Comparison of ENCODE assay signal across 13 cellular contexts in genomic region chr20:2626853-2627541, GRCh38. TPM values are rescaled to one million over a fixed set of nuclear protein-coding genes. Genes with fewer than 3 reads are reported as not detected.
DNase-seq lines count a peak whose midpoint lies in the region; ATAC-seq, FAIRE-seq and TF ChIP-seq lines count a peak whose summit lies in the region.
"Had no signal": no experiment of that assay in that cellular context is flagged by ENCODE, and none has a peak within 500 bp of the region (broad histone marks: within the 10 kb centered on the region; RNA-seq: fewer than 3 reads in every experiment).

No MANE protein-coding gene starts in this region.

- H3K9me1 ChIP-seq in endothelial cell of umbilical vein (replicated peaks; ENCODE audit: control insufficient read depth, extremely low read depth, insufficient read depth, low read length): no peaks in the 10 kb centered on the region

- no peak overlapping the region for H4K12ac ChIP-seq in trophoblast cell (ENCODE audit: low read depth, low read length)

- H3K4me1 ChIP-seq in GM23338 (ENCODE audit: insufficient read depth) (no peaks in the 10 kb centered on the region), PC-9 (replicated peaks; ENCODE audit: insufficient read depth) (peaks cover 7% of the 10 kb centered on the region), endothelial cell of umbilical vein (ENCODE audit: control insufficient read depth, extremely low read depth, insufficient read depth, low read length) (no peaks in the 10 kb centered on the region), trophoblast cell (ENCODE audit: control insufficient read depth in 1 of 2, insufficient read depth in 2 of 2, low read length in 2 of 2) (no peaks in the 10 kb centered on the region), left ventricle myocardium inferior (no peaks in the 10 kb centered on the region)

- H2BK12ac ChIP-seq in trophoblast cell (ENCODE audit: low read length): no peak overlapping the region

- BruUV-seq in PC-9 (replicated peaks; lab: Mats Ljungman, UMichigan): no TSS peak
- BruUV-seq in endothelial cell of umbilical vein (replicated peaks; lab: Mats Ljungman, UMichigan): no TSS peak

- dilution Hi-C loops in endothelial cell of umbilical vein (cut with MboI; ENCODE audit: extremely low pct_ligation_motif_present, low sequenced_read_pairs): no loop called here

- no peaks in the 10 kb centered on the region for H3K4me1 Mint-ChIP-seq in GM23338
- H3K4me1 Mint-ChIP-seq: naive thymus-derived CD4-positive, alpha-beta T cell; stimulated activated naive CD8-positive, alpha-beta T cell treated with anti-CD3 and anti-CD28 coated beads, Interleukin-15, amount 100 ng/mL, for 72 hours had no signal

- H3K9me3 Mint-ChIP-seq in GM23338: peaks cover 3% of the 10 kb centered on the region; the same call in 2 of the 3 replicates

- H3K9ac ChIP-seq in endothelial cell of umbilical vein (replicated peaks; ENCODE audit: extremely low read depth, insufficient read depth, low read length) (no peak overlapping the region), trophoblast cell (ENCODE audit: low read length) (no peak overlapping the region)

- no peaks in the 10 kb centered on the region for H3K79me1 ChIP-seq in trophoblast cell (ENCODE audit: low read length)

- H2BK120ac ChIP-seq in trophoblast cell (ENCODE audit: insufficient read depth, low read length, poor library complexity): no peak overlapping the region

- H3K4me3 ChIP-seq in GM23338: no peak overlapping the region
- no peak overlapping the region for H3K4me3 ChIP-seq in PC-9
- no peak overlapping the region for H3K4me3 ChIP-seq in endothelial cell of umbilical vein (replicated peaks in 1 of 3; ENCODE audit: insufficient read depth in 1 of 3, low read depth in 1 of 3, low read length in 3 of 3)
- no peak overlapping the region for H3K4me3 ChIP-seq in trophoblast cell (ENCODE audit: low read depth, low read length)
- no peak overlapping the region for H3K4me3 ChIP-seq in left ventricle myocardium inferior

- intact Hi-C loops in PC-9 (cut with micrococcal nuclease; ENCODE audit: unreplicated experiment) (no loop called here), endothelial cell of umbilical vein (cut with micrococcal nuclease) (no loop called here), left ventricle myocardium inferior (cut with micrococcal nuclease) (no loop called here)

- no peak overlapping the region for H3K23ac ChIP-seq in trophoblast cell (ENCODE audit: low read length)

- peaks cover 26% of the 10 kb centered on the region for H3K9me3 ChIP-seq in PC-9 (ENCODE audit: insufficient read depth, low read depth)
- no peaks in the 10 kb centered on the region for H3K9me3 ChIP-seq in endothelial cell of umbilical vein (replicated peaks; ENCODE audit: control insufficient read depth, insufficient read depth, low read length)
- H3K9me3 ChIP-seq in trophoblast cell (ENCODE audit: insufficient read depth, low read depth, low read length): peaks cover 8% of the 10 kb centered on the region
- peaks cover 33% of the 10 kb centered on the region for H3K9me3 ChIP-seq in left ventricle myocardium inferior (replicated peaks)

- POLR2A ChIA-PET in PC-9 (lab: Charles Lee; ENCODE audit: unreplicated experiment) (interaction anchor here (0.6 kb wide), 1 partner anchor 947 kb away, joined by 3 read pairs; no protein-coding TSS in a partner anchor), endothelial cell of umbilical vein (lab: Charles Lee) (no interaction called here)

- no peaks in the 10 kb centered on the region for H3K36me3 Mint-ChIP-seq in GM23338 (ENCODE audit: low read depth)

- H3K9me2 ChIP-seq in GM23338 (ENCODE audit: insufficient read depth) (no peaks in the 10 kb centered on the region), PC-9 (ENCODE audit: insufficient read depth) (no peaks in the 10 kb centered on the region)

- ATAC-seq in GM23338 (no peak), HG02885 (IDR thresholded peaks at IDR 0.05; ENCODE audit: poor library complexity, unreplicated experiment) (no peak)
- ATAC-seq in activated CD4-positive, CD25-positive, alpha-beta regulatory T cell treated with anti-CD3 and anti-CD28 coated beads, Interleukin-2, amount 50 U/mL, for 24 hours: no peak
- ATAC-seq: activated T-cell treated with anti-CD3 and anti-CD28 coated beads, Interleukin-2, amount 50 U/mL, for 72 hours; naive thymus-derived CD4-positive, alpha-beta T cell; stimulated activated naive CD8-positive, alpha-beta T cell treated with anti-CD3 and anti-CD28 coated beads, Interleukin-15, amount 100 ng/mL, for 72 hours had no signal

- H4K20me1 ChIP-seq in GM23338 (replicated peaks; ENCODE audit: insufficient read depth): no peaks in the 10 kb centered on the region
- H4K20me1 ChIP-seq in PC-9 (ENCODE audit: insufficient read depth): no peaks in the 10 kb centered on the region
- H4K20me1 ChIP-seq in endothelial cell of umbilical vein (replicated peaks; ENCODE audit: control insufficient read depth, extremely low read depth, insufficient read depth, low read length): no peaks in the 10 kb centered on the region

- H3K18ac ChIP-seq in trophoblast cell (ENCODE audit: low read length): no peak overlapping the region

- H3F3A ChIP-seq in GM23338 (replicated peaks; ENCODE audit: low read depth) (no peaks in the 10 kb centered on the region), PC-9 (ENCODE audit: insufficient read depth, low read depth) (peaks cover 18% of the 10 kb centered on the region; the same call in 1 of the 2 replicates)

- DNase-seq in GM23338 (ENCODE audit: low spot score) (peak; percentile 22), PC-9 (peak; percentile 76 to 85), endothelial cell of umbilical vein (ENCODE audit: low read depth, low spot score) (peak; percentile 14), trophoblast cell (peak; percentile 54 to 68), left ventricle myocardium inferior (no peak)
- no peak for DNase-seq in activated effector memory CD4-positive, alpha-beta T cell treated with anti-CD3 and anti-CD28 coated beads, Interleukin-2, amount 50 U/mL, for 16 hours
- DNase-seq: activated T-cell treated with anti-CD3 and anti-CD28 coated beads, Interleukin-2, amount 50 U/mL, for 72 hours; central memory CD4-positive, alpha-beta T cell; naive thymus-derived CD4-positive, alpha-beta T cell; stimulated activated naive CD8-positive, alpha-beta T cell treated with anti-CD3 and anti-CD28 coated beads, Interleukin-15, amount 100 ng/mL, for 72 hours had no signal

- H3K27ac Mint-ChIP-seq in GM23338: no peak overlapping the region
- H3K27ac Mint-ChIP-seq: activated T-cell treated with anti-CD3 and anti-CD28 coated beads, Interleukin-2, amount 50 U/mL, for 72 hours; naive thymus-derived CD4-positive, alpha-beta T cell; stimulated activated naive CD8-positive, alpha-beta T cell treated with anti-CD3 and anti-CD28 coated beads, Interleukin-15, amount 100 ng/mL, for 72 hours had no signal

- no peak for TF ChIP-seq CTCF in GM23338 (conservative IDR thresholded peaks at IDR 0.05; ENCODE audit: low read depth in 2 of 2)
- no peak for TF ChIP-seq CTCF in PC-9 (conservative IDR thresholded peaks at IDR 0.05)
- TF ChIP-seq CTCF in endothelial cell of umbilical vein (IDR thresholded peaks at IDR 0.05; ENCODE audit: extremely low read depth in 1 of 2, insufficient read depth in 1 of 2, low read depth in 1 of 2, low read length in 2 of 2): no peak
- no peak for TF ChIP-seq CTCF in left ventricle myocardium inferior (IDR thresholded peaks at IDR 0.05; ENCODE audit: borderline replicate concordance)

- TF ChIP-seq POLR2A in endothelial cell of umbilical vein (IDR thresholded peaks at IDR 0.05; ENCODE audit: low read depth, low read length): no peak

- H3K4me2 ChIP-seq in GM23338 (no peak overlapping the region), PC-9 (peak overlapping the region; percentile 43), endothelial cell of umbilical vein (ENCODE audit: insufficient read depth, low read length) (no peak overlapping the region), trophoblast cell (ENCODE audit: low read length) (no peak overlapping the region)

- no CpG with 5 or more reads among the region's 9 CpGs for WGBS in trophoblast cell (ENCODE audit: extremely low coverage, insufficient coverage, insufficient read length)

- H3K4me3 Mint-ChIP-seq in GM23338: no peak overlapping the region
- H3K4me3 Mint-ChIP-seq: activated T-cell treated with anti-CD3 and anti-CD28 coated beads, Interleukin-2, amount 50 U/mL, for 72 hours; naive thymus-derived CD4-positive, alpha-beta T cell; stimulated activated naive CD8-positive, alpha-beta T cell treated with anti-CD3 and anti-CD28 coated beads, Interleukin-15, amount 100 ng/mL, for 72 hours had no signal

- no peak overlapping the region for H2AK5ac ChIP-seq in trophoblast cell (ENCODE audit: low read length)

- no peak overlapping the region for H2BK5ac ChIP-seq in trophoblast cell (ENCODE audit: low read depth, low read length, poor library complexity)

- H2AFZ ChIP-seq in GM23338: no peak overlapping the region
- H2AFZ ChIP-seq in PC-9: no peak overlapping the region
- no peak overlapping the region for H2AFZ ChIP-seq in endothelial cell of umbilical vein (ENCODE audit: low read depth, low read length)
- no peak overlapping the region for H2AFZ ChIP-seq in trophoblast cell (ENCODE audit: insufficient read depth, low read length, poor library complexity)

- no peak overlapping the region for H3K14ac ChIP-seq in trophoblast cell (ENCODE audit: low read length)

- H3K4ac ChIP-seq in trophoblast cell (ENCODE audit: low read depth, low read length): no peak overlapping the region

- no peak overlapping the region for H3K27ac ChIP-seq in GM23338 (ENCODE audit: low read depth)
- H3K27ac ChIP-seq in PC-9: peak overlapping the region; percentile 44
- no peak overlapping the region for H3K27ac ChIP-seq in endothelial cell of umbilical vein (ENCODE audit: insufficient read depth, low read depth, low read length)
- H3K27ac ChIP-seq in trophoblast cell (ENCODE audit: low read depth, low read length): no peak overlapping the region
- H3K27ac ChIP-seq in left ventricle myocardium inferior (replicated peaks): no peak overlapping the region

- H3K79me2 ChIP-seq in GM23338 (replicated peaks; ENCODE audit: insufficient read depth) (no peaks in the 10 kb centered on the region), PC-9 (ENCODE audit: low read depth) (no peaks in the 10 kb centered on the region), endothelial cell of umbilical vein (ENCODE audit: control insufficient read depth, insufficient read depth, low read length) (no peaks in the 10 kb centered on the region), trophoblast cell (ENCODE audit: control insufficient read depth, insufficient read depth, low read length, poor library complexity) (no peaks in the 10 kb centered on the region)

- FAIRE-seq in endothelial cell of umbilical vein (lab: Jason Lieb, UNC): no peak
- FAIRE-seq: TTC549 had no signal

- CTCF ChIA-PET in PC-9 (lab: Charles Lee) (interaction anchor here (0.5 kb wide), 1 partner anchor 690 kb away, joined by 5 read pairs; no protein-coding TSS in a partner anchor), endothelial cell of umbilical vein (lab: Charles Lee) (interaction anchor here (1.1 kb wide), 1 partner anchor 13 kb away, joined by 3 read pairs; no protein-coding TSS in a partner anchor)

- H4K91ac ChIP-seq in trophoblast cell (ENCODE audit: low read depth, low read length): no peak overlapping the region

- peaks cover 2% of the 10 kb centered on the region for H3K27me3 Mint-ChIP-seq in GM23338 (ENCODE audit: insufficient read depth, low read depth, poor library complexity)

- no peaks in the 10 kb centered on the region for H3K36me3 ChIP-seq in GM23338 (ENCODE audit: insufficient read depth)
- no peaks in the 10 kb centered on the region for H3K36me3 ChIP-seq in PC-9 (ENCODE audit: low read depth)
- no peaks in the 10 kb centered on the region for H3K36me3 ChIP-seq in endothelial cell of umbilical vein (ENCODE audit: control insufficient read depth in 2 of 2, extremely low read depth in 1 of 2, insufficient read depth in 2 of 2, low read length in 2 of 2)
- no peaks in the 10 kb centered on the region for H3K36me3 ChIP-seq in trophoblast cell (ENCODE audit: control insufficient read depth in 1 of 2, insufficient read depth in 2 of 2, low read length in 2 of 2)
- H3K36me3 ChIP-seq in left ventricle myocardium inferior: no peaks in the 10 kb centered on the region

- no peak overlapping the region for H4K8ac ChIP-seq in trophoblast cell (ENCODE audit: low read depth, low read length)

- H3K27me3 ChIP-seq in GM23338 (ENCODE audit: insufficient read depth) (no peaks in the 10 kb centered on the region), PC-9 (ENCODE audit: insufficient read depth, low read depth) (0 out of 2 replicates have a peak, but pooled peaks cover 2% of the 10 kb centered on the region), endothelial cell of umbilical vein (ENCODE audit: control insufficient read depth in 2 of 2, insufficient read depth in 2 of 2, low read length in 2 of 2) (peaks cover 2 to 16% of the 10 kb centered on the region in 2 experiments), trophoblast cell (ENCODE audit: insufficient read depth, low read length) (no peaks in the 10 kb centered on the region), left ventricle myocardium inferior (ENCODE audit: low read depth) (peaks cover 20% of the 10 kb centered on the region)

RNA-seq across cellular contexts. Expression of gene NOP56, which starts 25.4 kb away (rescaled TPM):
- 429 and 447 TPM in 2 replicates for total RNA-seq in GM23338 (2014; rRNA removed; shearing (Covaris generic))
- polyA plus RNA-seq in GM23338 (2016; fragmentation: Nextera tagmentation; extraction: Ambion mirVana) (569 and 576 TPM in 2 replicates), endothelial cell of umbilical vein (145 and 151 TPM in 2 replicates)
- total RNA-seq in PC-9 (2021) (194 and 210 TPM in 2 replicates), endothelial cell of umbilical vein (305 and 329 TPM in 2 replicates), left ventricle myocardium inferior (47.3 TPM)
- 147 and 160 TPM in 2 replicates for polyA plus RNA-seq in endothelial cell of umbilical vein (2011; cell fraction: cytosol; rRNA removed)
- 723 and 828 TPM in 2 replicates for polyA plus RNA-seq in endothelial cell of umbilical vein (2011; cell fraction: nucleus; rRNA removed)
- polyA plus RNA-seq in endothelial cell of umbilical vein (2012): 201 and 262 TPM in 2 replicates
- polyA minus RNA-seq in endothelial cell of umbilical vein: 219 and 245 TPM in 2 replicates
- polyA minus RNA-seq in endothelial cell of umbilical vein (2011; cell fraction: cytosol; rRNA and poly(A)+ RNA removed): 155 TPM
- polyA minus RNA-seq in endothelial cell of umbilical vein (2011; cell fraction: nucleus; rRNA and poly(A)+ RNA removed): 208 and 267 TPM in 2 replicates
- 148 and 157 TPM in 2 replicates for polyA plus RNA-seq in trophoblast cell (2013)

RNA-seq across cellular contexts. Expression of gene IDH3B, which starts 37.0 kb away (rescaled TPM):
- 126 and 141 TPM in 2 replicates for total RNA-seq in GM23338 (2014; rRNA removed; shearing (Covaris generic))
- polyA plus RNA-seq in GM23338 (2016; fragmentation: Nextera tagmentation; extraction: Ambion mirVana): 77.7 and 87.1 TPM in 2 replicates
- 130 and 144 TPM in 2 replicates for total RNA-seq in PC-9 (2021)
- 86.9 and 87.9 TPM in 2 replicates for total RNA-seq in endothelial cell of umbilical vein
- polyA plus RNA-seq in endothelial cell of umbilical vein: 168 and 177 TPM in 2 replicates
- polyA plus RNA-seq in endothelial cell of umbilical vein (2011; cell fraction: cytosol; rRNA removed): 143 and 156 TPM in 2 replicates
- polyA plus RNA-seq in endothelial cell of umbilical vein (2011; cell fraction: nucleus; rRNA removed): 642 and 647 TPM in 2 replicates
- polyA plus RNA-seq in endothelial cell of umbilical vein (2012): 88.4 and 100 TPM in 2 replicates
- 118 and 153 TPM in 2 replicates for polyA minus RNA-seq in endothelial cell of umbilical vein
- 37.3 TPM for polyA minus RNA-seq in endothelial cell of umbilical vein (2011; cell fraction: cytosol; rRNA and poly(A)+ RNA removed)
- polyA minus RNA-seq in endothelial cell of umbilical vein (2011; cell fraction: nucleus; rRNA and poly(A)+ RNA removed): 79.6 and 90.2 TPM in 2 replicates
- 41.4 and 42.6 TPM in 2 replicates for polyA plus RNA-seq in trophoblast cell (2013)
- 220 TPM for total RNA-seq in left ventricle myocardium inferior

Comparison
In these comparisons a context has a peak if more than half of its experiments do, and no peak if none do; other contexts are left out.
1. DNase-seq: peak in GM23338 (single experiment), PC-9 (2 of 2), endothelial cell of umbilical vein (single experiment) and trophoblast cell (2 of 2); none in activated effector memory CD4-positive, alpha-beta T cell treated with anti-CD3 and anti-CD28 coated beads, Interleukin-2, amount 50 U/mL, for 16 hours (single experiment) and left ventricle myocardium inferior (single experiment).